8 cellular contexts compared by ENCODE assay signal in the genomic region with DNA sequence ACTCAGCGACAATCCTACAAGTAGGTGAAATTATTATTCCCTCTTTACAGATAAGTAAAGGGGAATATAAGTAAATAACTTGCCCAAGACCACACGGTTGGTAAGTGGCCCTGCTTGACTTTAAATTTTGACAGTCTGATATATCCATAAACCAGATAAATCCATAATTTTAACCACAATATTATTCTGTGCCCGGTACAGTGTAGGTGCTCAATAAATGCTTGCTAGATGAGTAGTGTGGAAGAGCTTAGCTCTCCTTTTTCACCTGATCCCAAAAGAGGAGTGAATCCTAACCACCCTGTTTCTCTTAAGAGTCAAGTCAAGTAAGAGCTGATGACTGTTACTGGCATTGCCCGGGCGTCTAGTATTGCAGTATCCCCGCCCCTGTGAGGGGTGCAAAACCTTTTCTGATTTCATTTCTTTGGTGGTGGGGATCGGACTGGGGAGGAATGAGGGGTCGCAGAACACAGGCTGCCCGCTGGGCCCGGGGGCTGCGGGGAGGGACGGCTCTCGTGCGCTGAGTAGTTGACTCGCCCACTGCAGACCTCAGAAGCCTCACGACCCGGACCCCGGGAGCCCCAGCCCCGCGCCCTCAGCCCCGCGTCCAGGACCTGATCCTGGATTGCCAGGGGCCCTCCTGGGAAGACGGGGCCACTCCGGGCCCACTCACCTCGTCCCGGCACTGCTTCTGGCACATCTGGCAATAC. TPM values are rescaled to one million over a fixed set of nuclear protein-coding genes. Genes with fewer than 3 reads are reported as not detected.
DNase-seq lines count a peak whose midpoint lies in the region; ATAC-seq and TF ChIP-seq lines count a peak whose summit lies in the region.

No MANE protein-coding gene starts in this region.

- H3K9me3 ChIP-seq in right atrium auricular region = no peaks in the 10 kb centered on the region

- H3K4me1 Mint-ChIP-seq in activated CD4-positive, alpha-beta memory T cell treated with anti-CD3 and anti-CD28 coated beads for 36 hours (ENCODE audit: low read depth) = peaks cover 42% of the 10 kb centered on the region
- H3K4me1 Mint-ChIP-seq in activated CD4-positive, alpha-beta memory T cell treated with anti-CD3 and anti-CD28 coated beads, Interleukin-2, amount 10 ng/mL, durations not matched to agents 7 days and 5 days = peaks cover 46% of the 10 kb centered on the region

- H3K27ac ChIP-seq in right atrium auricular region = peak overlapping the region; percentile 90 to 96

- peak overlapping the region; percentile 94 to 97 for H3K4me3 ChIP-seq in right atrium auricular region

- no peaks in the 10 kb centered on the region for H3K27me3 ChIP-seq in right atrium auricular region

- peak; percentile 43 for DNase-seq in activated CD4-positive, alpha-beta memory T cell treated with anti-CD3 and anti-CD28 coated beads for 36 hours
- no peak for DNase-seq in activated CD4-positive, alpha-beta memory T cell treated with anti-CD3 and anti-CD28 coated beads, Interleukin-2, amount 10 ng/mL, durations not matched to agents 7 days and 5 days
- DNase-seq in T-helper 1 cell (peak in 3 of 5 donors; percentile 0 to 5 (median 2)), right atrium auricular region (ENCODE audit: low spot score) (no peak), retina (no peak), NCI-H345 (lab: John Stamatoyannopoulos, UW) (no peak)
- peak; percentile 31 for DNase-seq in stimulated activated CD8-positive, alpha-beta memory T cell treated with anti-CD3 and anti-CD28 coated beads, Interleukin-4, amount 100 ng/mL, for 48 hours

- peaks cover 0 to 48% of the 10 kb centered on the region in 2 donors for H3K4me1 ChIP-seq in right atrium auricular region

- H3K27ac Mint-ChIP-seq in activated CD4-positive, alpha-beta memory T cell treated with anti-CD3 and anti-CD28 coated beads for 36 hours = no peak overlapping the region
- H3K27ac Mint-ChIP-seq in activated CD4-positive, alpha-beta memory T cell treated with anti-CD3 and anti-CD28 coated beads, Interleukin-2, amount 10 ng/mL, durations not matched to agents 7 days and 5 days = no peak overlapping the region

- no peak for TF ChIP-seq CTCF in right atrium auricular region (IDR thresholded peaks at IDR 0.05)

- no peak overlapping the region for H3K4me3 Mint-ChIP-seq in activated CD4-positive, alpha-beta memory T cell treated with anti-CD3 and anti-CD28 coated beads for 36 hours
- no peak overlapping the region for H3K4me3 Mint-ChIP-seq in activated CD4-positive, alpha-beta memory T cell treated with anti-CD3 and anti-CD28 coated beads, Interleukin-2, amount 10 ng/mL, durations not matched to agents 7 days and 5 days

- H3K27me3 Mint-ChIP-seq in activated CD4-positive, alpha-beta memory T cell treated with anti-CD3 and anti-CD28 coated beads for 36 hours = no peaks in the 10 kb centered on the region
- H3K27me3 Mint-ChIP-seq in activated CD4-positive, alpha-beta memory T cell treated with anti-CD3 and anti-CD28 coated beads, Interleukin-2, amount 10 ng/mL, durations not matched to agents 7 days and 5 days = no peaks in the 10 kb centered on the region

- peaks cover 20% of the 10 kb centered on the region for H3K36me3 Mint-ChIP-seq in activated CD4-positive, alpha-beta memory T cell treated with anti-CD3 and anti-CD28 coated beads for 36 hours
- peaks cover 33% of the 10 kb centered on the region for H3K36me3 Mint-ChIP-seq in activated CD4-positive, alpha-beta memory T cell treated with anti-CD3 and anti-CD28 coated beads, Interleukin-2, amount 10 ng/mL, durations not matched to agents 7 days and 5 days (ENCODE audit: low read depth)

- CTCF ChIA-PET in activated CD4-positive, alpha-beta memory T cell treated with anti-CD3 and anti-CD28 coated beads for 36 hours (lab: Charles Lee) = interaction anchor here (0.6 to 1.2 kb wide), 3 partner anchors 10 to 262 kb away, joined by 3 to 4 read pairs (median 3); a partner anchor contains a TSS
- CTCF ChIA-PET in activated CD4-positive, alpha-beta memory T cell treated with anti-CD3 and anti-CD28 coated beads, Interleukin-2, amount 10 ng/mL, durations not matched to agents 7 days and 5 days (lab: Charles Lee) = interaction anchor here (0.9 to 1.4 kb wide), 4 partner anchors 13 to 1516 kb away, joined by 3 to 5 read pairs (median 4); no protein-coding TSS in a partner anchor

- intact Hi-C loops in activated CD4-positive, alpha-beta memory T cell treated with anti-CD3 and anti-CD28 coated beads for 36 hours (cut with micrococcal nuclease) = no loop called here

- POLR2A ChIA-PET in activated CD4-positive, alpha-beta memory T cell treated with anti-CD3 and anti-CD28 coated beads for 36 hours (lab: Charles Lee) = interaction anchor here (0.5 to 1.7 kb wide), 4 partner anchors 28 to 350 kb away, joined by 3 to 29 read pairs (median 4); a partner anchor contains a TSS
- POLR2A ChIA-PET in activated CD4-positive, alpha-beta memory T cell treated with anti-CD3 and anti-CD28 coated beads, Interleukin-2, amount 10 ng/mL, durations not matched to agents 7 days and 5 days (lab: Charles Lee) = interaction anchor here (0.7 to 3.8 kb wide), 16 partner anchors 11 to 615 kb away, joined by 3 to 86 read pairs (median 4); a partner anchor contains a TSS

- peak; percentile 6 for ATAC-seq in HG02973 (IDR thresholded peaks at IDR 0.05; ENCODE audit: unreplicated experiment)

- no peaks in the 10 kb centered on the region for H3K9me3 Mint-ChIP-seq in activated CD4-positive, alpha-beta memory T cell treated with anti-CD3 and anti-CD28 coated beads for 36 hours
- H3K9me3 Mint-ChIP-seq in activated CD4-positive, alpha-beta memory T cell treated with anti-CD3 and anti-CD28 coated beads, Interleukin-2, amount 10 ng/mL, durations not matched to agents 7 days and 5 days = no peaks in the 10 kb centered on the region

- no peaks in the 10 kb centered on the region for H3K36me3 ChIP-seq in right atrium auricular region

RNA-seq across cellular contexts. Expression of a gene that starts 0.5 kb away (rescaled TPM):
- 10 to 100 TPM; 10.9 to 11.5 TPM for total RNA-seq in activated CD4-positive, alpha-beta memory T cell treated with anti-CD3 and anti-CD28 coated beads for 36 hours
- total RNA-seq in activated CD4-positive, alpha-beta memory T cell treated with anti-CD3 and anti-CD28 coated beads, Interleukin-2, amount 10 ng/mL, durations not matched to agents 7 days and 5 days = 10 to 100 TPM; 13.8 to 15.8 TPM
- 1 to 10 TPM; 3.0 to 5.1 TPM for total RNA-seq in right atrium auricular region

RNA-seq across cellular contexts. Expression of a gene that starts 0.7 kb away (rescaled TPM):
- total RNA-seq in activated CD4-positive, alpha-beta memory T cell treated with anti-CD3 and anti-CD28 coated beads for 36 hours = 100 to 1,000 TPM; 281 to 295 TPM
- total RNA-seq in activated CD4-positive, alpha-beta memory T cell treated with anti-CD3 and anti-CD28 coated beads, Interleukin-2, amount 10 ng/mL, durations not matched to agents 7 days and 5 days = 100 to 1,000 TPM; 273 to 278 TPM
- 100 to 1,000 TPM; 478 to 891 TPM for total RNA-seq in right atrium auricular region

RNA-seq across cellular contexts. Expression of a gene that starts 31.0 kb away (rescaled TPM):
- total RNA-seq in activated CD4-positive, alpha-beta memory T cell treated with anti-CD3 and anti-CD28 coated beads for 36 hours = 10 to 100 TPM; 12.2 to 12.3 TPM
- total RNA-seq in activated CD4-positive, alpha-beta memory T cell treated with anti-CD3 and anti-CD28 coated beads, Interleukin-2, amount 10 ng/mL, durations not matched to agents 7 days and 5 days = 10 to 100 TPM; 12.7 to 13.0 TPM
- 1 to 10 TPM; 4.6 to 6.1 TPM for total RNA-seq in right atrium auricular region

Comparison
In these comparisons a context has a peak if more than half of its experiments do, and no peak if none do; other contexts are left out.
1. DNase-seq: peak in activated CD4-positive, alpha-beta memory T cell treated with anti-CD3 and anti-CD28 coated beads for 36 hours (single experiment), T-helper 1 cell (3 of 5) and stimulated activated CD8-positive, alpha-beta memory T cell treated with anti-CD3 and anti-CD28 coated beads, Interleukin-4, amount 100 ng/mL, for 48 hours (single experiment); none in activated CD4-positive, alpha-beta memory T cell treated with anti-CD3 and anti-CD28 coated beads, Interleukin-2, amount 10 ng/mL, durations not matched to agents 7 days and 5 days (single experiment), right atrium auricular region (single experiment), retina (single experiment) and NCI-H345 (single experiment).